21 cellular contexts compared by ENCODE assay signal in the genomic region with DNA sequence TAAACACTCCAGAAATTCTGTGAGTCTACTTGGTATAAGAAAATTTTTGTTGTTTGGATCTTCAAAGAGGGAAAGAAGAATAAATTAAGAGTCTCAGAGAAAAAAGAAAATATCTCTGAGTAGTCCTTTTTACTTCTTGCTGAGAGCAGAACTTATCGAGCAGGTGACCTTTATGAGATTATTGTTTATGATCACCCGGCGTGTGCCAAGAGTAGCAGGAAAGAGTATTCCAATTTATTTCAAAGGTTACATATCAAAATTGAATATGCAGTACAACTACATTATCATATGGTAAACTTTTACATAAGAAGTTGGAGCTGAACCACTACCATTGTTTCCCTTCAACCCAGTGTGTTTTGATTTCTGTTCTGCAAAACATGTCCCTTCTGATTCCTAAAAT.
DNase-seq lines count a peak whose midpoint lies in the region; ATAC-seq and TF ChIP-seq lines count a peak whose summit lies in the region.
"Had no signal": no experiment of that assay in that cellular context is flagged by ENCODE, and none has a peak within 500 bp of the region (broad histone marks: within the 10 kb centered on the region; RNA-seq: fewer than 3 reads in every experiment).

No MANE protein-coding gene starts in this region.

- peaks cover 23% of the 10 kb centered on the region for H3K4me1 Mint-ChIP-seq in Caco-2 (ENCODE audit: low read depth, unreplicated experiment)
- H3K4me1 Mint-ChIP-seq: B cell had no signal

- BruUV-seq in Caco-2 (replicated peaks; lab: Mats Ljungman, UMichigan): no TSS peak

- no peak for TF ChIP-seq CTCF in Caco-2 (IDR thresholded peaks at IDR 0.05; ENCODE audit: insufficient read depth in 1 of 2, low read depth in 1 of 2, low read length in 1 of 2, severe bottlenecking in 1 of 2, unreplicated experiment in 1 of 2)
- no peak for TF ChIP-seq CTCF in transverse colon (IDR thresholded peaks at IDR 0.05)

- H3K9me3 ChIP-seq in Caco-2 (no peaks in the 10 kb centered on the region), transverse colon (no peaks in the 10 kb centered on the region)
- H3K9me3 ChIP-seq: A549; BLaER1 treated with 17β-estradiol and CSF1 and Interleukin-3, amounts not matched to agents 10 nM and 100 nM had no signal

- ATAC-seq in left colon (peak; percentile 77), GM21619 (IDR thresholded peaks at IDR 0.05; ENCODE audit: unreplicated experiment) (no peak)
- ATAC-seq: A549; CD8-positive, alpha-beta T cell; GM12878 had no signal

- H3K27me3 ChIP-seq in Caco-2 (replicated peaks; ENCODE audit: control insufficient read depth, insufficient read depth, low read length) (no peaks in the 10 kb centered on the region), transverse colon (no peaks in the 10 kb centered on the region)
- H3K27me3 ChIP-seq: BLaER1 treated with 17β-estradiol and CSF1 and Interleukin-3, amounts not matched to agents 10 nM and 100 nM had no signal

- H3K27ac Mint-ChIP-seq in Caco-2 (ENCODE audit: unreplicated experiment): peak overlapping the region; percentile 30
- H3K27ac Mint-ChIP-seq: B cell; CD4-positive, alpha-beta T cell; CD8-positive, alpha-beta T cell had no signal

- no peak for TF ChIP-seq POLR2A in transverse colon (IDR thresholded peaks at IDR 0.05)

- no peaks in the 10 kb centered on the region for H3K27me3 Mint-ChIP-seq in Caco-2 (ENCODE audit: insufficient read depth, unreplicated experiment)
- H3K27me3 Mint-ChIP-seq: B cell had no signal

- no peak overlapping the region for H3K4me3 ChIP-seq in Caco-2 (ENCODE audit: low read depth, low read length)
- no peak overlapping the region for H3K4me3 ChIP-seq in transverse colon
- H3K4me3 ChIP-seq: A549; BLaER1 treated with 17β-estradiol and CSF1 and Interleukin-3, amounts not matched to agents 10 nM and 100 nM; GM12878 had no signal

- CTCF ChIA-PET in Caco-2 (lab: Charles Lee): no interaction called here

- H3K36me3 ChIP-seq in Caco-2 (ENCODE audit: control insufficient read depth, insufficient read depth, low read length): no peaks in the 10 kb centered on the region
- no peaks in the 10 kb centered on the region for H3K36me3 ChIP-seq in transverse colon
- H3K36me3 ChIP-seq: BLaER1 treated with 17β-estradiol and CSF1 and Interleukin-3, amounts not matched to agents 10 nM and 100 nM had no signal

- H3K4me3 Mint-ChIP-seq in Caco-2 (ENCODE audit: unreplicated experiment): no peak overlapping the region
- H3K4me3 Mint-ChIP-seq: B cell; CD4-positive, alpha-beta T cell; CD8-positive, alpha-beta T cell had no signal

- WGBS in transverse colon (ENCODE audit: low coverage in 1 of 2), 2 donors: 45 to 62% methylated on average over 3 of the region's 3 CpGs

- no peak for TF ChIP-seq EP300 in transverse colon (IDR thresholded peaks at IDR 0.05; ENCODE audit: low read depth)

- intact Hi-C loops in Caco-2 (cut with micrococcal nuclease; ENCODE audit: unreplicated experiment): loop anchor here (5.0 kb wide), 3 partner anchors 50 to 535 kb away; a partner anchor contains a TSS
- intact Hi-C loops in left colon (cut with DNase I, micrococcal nuclease): no loop called here
- intact Hi-C loops in transverse colon (cut with DNase I; ENCODE audit: low total_unique reads): no loop called here

- in situ Hi-C loops in transverse colon (cut with MboI; ENCODE audit: low pct_ligation_motif_present in 1 of 4, low pct_unique_long_range_greater_than_20kb in 1 of 4, low sequenced_read_pairs in 3 of 4): loop anchor here in 2 of 4 donors (25.0 kb wide), 2 partner anchors 370 to 1495 kb away; no protein-coding TSS in a partner anchor

- H3K27ac ChIP-seq in transverse colon: no peak overlapping the region
- H3K27ac ChIP-seq: 22Rv1; A549; BLaER1 treated with 17β-estradiol and CSF1 and Interleukin-3, amounts not matched to agents 10 nM and 100 nM; C4-2B had no signal

- POLR2A ChIA-PET in Caco-2 (lab: Charles Lee): no interaction called here

- no peak for DNase-seq in Caco-2
- peak in 1 of 2 donors; percentile 7 for DNase-seq in left colon
- DNase-seq in transverse colon: peak; percentile 11
- no peak for DNase-seq in cerebellar cortex (ENCODE audit: low spot score)
- DNase-seq: AML-193; CD4-positive, alpha-beta T cell; CD8-positive, alpha-beta T cell; DMS 273 treated with DMSO at 0.1 percent for 48 hours; DMS153; DMS53; DMS79; DND-41; EL; GDM1 had no signal

- H3K4me1 ChIP-seq in Caco-2 (peaks cover 33% of the 10 kb centered on the region), transverse colon (peaks cover 0 to 7% (median 2%) of the 10 kb centered on the region in 4 donors)

- H3K9me3 Mint-ChIP-seq in Caco-2 (ENCODE audit: unreplicated experiment): peaks cover 7% of the 10 kb centered on the region
- H3K9me3 Mint-ChIP-seq: CD4-positive, alpha-beta T cell; CD8-positive, alpha-beta T cell had no signal

- H3K36me3 Mint-ChIP-seq in Caco-2 (ENCODE audit: insufficient read depth, unreplicated experiment): no peaks in the 10 kb centered on the region
- H3K36me3 Mint-ChIP-seq: CD8-positive, alpha-beta T cell had no signal
